Comparison of ENCODE assay signal across 1 cellular context in genomic region chr12:85993746-85994145, GRCh38.
TF ChIP-seq lines count a peak whose summit lies in the region.

No MANE protein-coding gene starts in this region.

TF ChIP-seq in H1, 55 proteins besides CTCF, POLR2A, EP300 and RAD21:
- TF ChIP-seq ATF3 (IDR thresholded peaks at IDR 0.05; ENCODE audit: insufficient read depth, low read depth, low read length), result no peak
- no peak for TF ChIP-seq GABPA (IDR thresholded peaks at IDR 0.05; ENCODE audit: borderline replicate concordance, insufficient read depth, low read length)
- no peak for TF ChIP-seq SAP30 (IDR thresholded peaks at IDR 0.05; ENCODE audit: insufficient read depth, insufficient replicate concordance, low read length)
